In the genomic region with DNA sequence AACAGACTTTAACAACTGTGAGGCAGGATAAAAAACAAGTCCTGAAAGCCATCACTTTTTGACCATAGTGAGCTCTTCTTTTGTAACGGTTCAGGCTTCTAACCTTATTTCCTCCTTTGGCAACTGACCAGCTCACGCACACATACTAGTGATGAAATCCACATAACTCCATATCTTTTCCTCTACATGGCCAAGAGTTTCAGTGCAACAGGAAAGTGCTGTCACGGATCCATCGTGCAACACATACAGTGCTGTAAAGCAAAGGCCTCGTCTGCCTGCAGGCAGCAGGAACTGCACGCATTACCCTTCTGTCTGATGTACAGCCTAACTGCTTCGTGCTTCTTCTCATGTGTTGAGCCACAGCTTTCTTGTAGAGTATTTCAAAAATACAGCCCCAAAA, we compare ENCODE assay signal across 18 cellular contexts.
DNase-seq lines count a peak whose midpoint lies in the region; ATAC-seq and TF ChIP-seq lines count a peak whose summit lies in the region.
"Had no signal": no experiment of that assay in that cellular context is flagged by ENCODE, and none has a peak within 500 bp of the region (broad histone marks: within the 10 kb centered on the region; RNA-seq: fewer than 3 reads in every experiment).

No MANE protein-coding gene starts in this region.

- H3K9me3 ChIP-seq in AG04450 (ENCODE audit: control insufficient read depth, insufficient read depth, low read length) (peaks cover 3% of the 10 kb centered on the region; the same call in 1 of the 2 replicates), heart right ventricle (peaks cover 0 to 7% (median 0%) of the 10 kb centered on the region in 11 donors)
- H3K9me3 ChIP-seq: HAP-1 had no signal

- H3K27ac ChIP-seq in AG04450 (ENCODE audit: low read depth, low read length), result no peak overlapping the region
- H3K27ac ChIP-seq in heart right ventricle, result no peak overlapping the region
- H3K27ac ChIP-seq: SK-N-MC had no signal

- CTCF ChIA-PET in AG04450 (lab: Charles Lee), result no interaction called here

- peak; percentile 30 for DNase-seq in AG04450 (ENCODE audit: low read depth, low spot score)
- peak; percentile 1 for DNase-seq in HFF-Myc (ENCODE audit: extremely low read depth, low read depth)
- DNase-seq in dermis blood vessel endothelial cell, result peak; percentile 19
- DNase-seq in heart right ventricle, result no peak
- DNase-seq in ACHN, result no peak
- no peak for DNase-seq in DMS153 (lab: John Stamatoyannopoulos, UW)
- DNase-seq in mucosa of gallbladder (ENCODE audit: low spot score), result no peak
- DNase-seq: AML-193; DND-41; NCI-H1694 treated with DMSO at 0.1 percent for 48 hours; NCI-H2107; NCI-H510A; NCI-H748 treated with DMSO at 0.1 percent for 48 hours; NK-92 treated with Interleukin-12 subunit alpha and Interleukin-12 subunit beta, amount 100 ng/mL, for 24 hours; SHP77 had no signal

- in situ Hi-C loops in ACHN (cut with HindIII; ENCODE audit: low pct_ligation_motif_present, low pct_unique_long_range_greater_than_20kb, low sequenced_read_pairs), result no loop called here

- POLR2A ChIA-PET in AG04450 (lab: Yijun Ruan, JAX), result no interaction called here

- peaks cover 0 to 8% (median 0%) of the 10 kb centered on the region in 9 donors for H3K36me3 ChIP-seq in heart right ventricle
- H3K36me3 ChIP-seq: HAP-1 had no signal

- H3K4me3 ChIP-seq in AG04450 (ENCODE audit: low read depth, low read length) (no peak overlapping the region), HFF-Myc (replicated peaks; ENCODE audit: low read depth, low read length) (no peak overlapping the region), heart right ventricle (no peak overlapping the region)
- H3K4me3 ChIP-seq: HAP-1, K562, SK-N-MC had no signal

- H3K4me1 ChIP-seq in heart right ventricle, result peaks cover 0 to 8% (median 0%) of the 10 kb centered on the region in 9 donors
- H3K4me1 ChIP-seq: HAP-1 had no signal

- TF ChIP-seq CTCF in AG04450 (IDR thresholded peaks at IDR 0.05; ENCODE audit: low read depth, low read length), result no peak
- TF ChIP-seq CTCF in HFF-Myc (IDR thresholded peaks at IDR 0.05; ENCODE audit: low read depth, low read length, missing control alignments), result no peak
- TF ChIP-seq CTCF in heart right ventricle (IDR thresholded peaks at IDR 0.05), result no peak

- peak in 6 of 8 donors; percentile 35 to 79 (median 54) for ATAC-seq in heart right ventricle

- whole genome bisulfite sequencing in heart right ventricle, 2 donors, result 29 to 55% methylated on average over 7 of the region's 7 CpGs

- no peaks in the 10 kb centered on the region for H3K27me3 ChIP-seq in AG04450 (ENCODE audit: control insufficient read depth, insufficient read depth, low read length)
- no peaks in the 10 kb centered on the region for H3K27me3 ChIP-seq in heart right ventricle

- intact Hi-C loops in heart right ventricle (cut with DNase I), result loop anchor here in 1 of 10 donors (5.0 kb wide), 1 partner anchor 1045 kb away; no protein-coding TSS in a partner anchor

Comparison
In these comparisons a context has a peak if more than half of its experiments do, and no peak if none do; other contexts are left out.
1. DNase-seq: peak in AG04450 (single experiment), HFF-Myc (single experiment) and dermis blood vessel endothelial cell (single experiment); none in heart right ventricle (0 of 2), ACHN (single experiment), DMS153 (single experiment) and mucosa of gallbladder (single experiment).